In genomic region chr4:26719954-26720552, GRCh38 we compare ENCODE assay signal across 8 cellular contexts.
DNase-seq lines count a peak whose midpoint lies in the region; ATAC-seq and TF ChIP-seq lines count a peak whose summit lies in the region.

No MANE protein-coding gene starts in this region.

- H3K4me1 ChIP-seq in GM23248 (ENCODE audit: insufficient read depth): peaks cover 14% of the 10 kb centered on the region
- H3K4me1 ChIP-seq in RWPE2 (ENCODE audit: insufficient read depth, poor library complexity, severe bottlenecking): peaks cover 8% of the 10 kb centered on the region

- H3K79me2 ChIP-seq in GM23248 (ENCODE audit: insufficient read depth): no peaks in the 10 kb centered on the region

- peak; percentile 94 for TF ChIP-seq CTCF in RWPE2 (IDR thresholded peaks at IDR 0.05; ENCODE audit: poor library complexity, severe bottlenecking)

- DNase-seq in ACHN (peak; percentile 52), GM23248 (peak; percentile 64), RWPE2 (ENCODE audit: low spot score) (no peak), glomerular visceral epithelial cell (ENCODE audit: extremely low spot score) (peak; percentile 33)
- DNase-seq in activated T-helper 1 cell treated with anti-CD3 and anti-CD28 coated beads, Interleukin-12 subunit alpha, Interleukin-12 subunit beta, Interleukin-2, Interleukin-4 antibody, amounts not matched to agents 30 ng/mL and 10 ng/mL and 1 ng/mL, durations not matched to agents 14 hours and 24 hours and 36 hours (ENCODE audit: low spot score): no peak

- H3K9me2 ChIP-seq in GM23248 (ENCODE audit: insufficient read depth): no peaks in the 10 kb centered on the region

- intact Hi-C loops in activated T-helper 1 cell treated with anti-CD3 and anti-CD28 coated beads, Interleukin-12 subunit alpha, Interleukin-12 subunit beta, Interleukin-2, Interleukin-4 antibody, amounts not matched to agents 30 ng/mL and 10 ng/mL and 1 ng/mL, durations not matched to agents 14 hours and 24 hours and 36 hours (cut with micrococcal nuclease): loop anchor here (1.0 to 5.0 kb wide), 6 partner anchors 138 to 732 kb away; partner anchors contain the start of gene TBC1D19

- H2AFZ ChIP-seq in GM23248: no peak overlapping the region

- H3K27ac Mint-ChIP-seq in activated T-helper 1 cell treated with anti-CD3 and anti-CD28 coated beads, Interleukin-12 subunit alpha, Interleukin-12 subunit beta, Interleukin-2, Interleukin-4 antibody, amounts not matched to agents 30 ng/mL and 10 ng/mL and 1 ng/mL, durations not matched to agents 14 hours and 24 hours and 36 hours: no peak overlapping the region

- H3K27me3 ChIP-seq in GM23248 (replicated peaks; ENCODE audit: insufficient read depth): no peaks in the 10 kb centered on the region
- H3K27me3 ChIP-seq in RWPE2 (ENCODE audit: insufficient read depth, poor library complexity, severe bottlenecking): no peaks in the 10 kb centered on the region

- H3K9me3 ChIP-seq in GM23248 (ENCODE audit: low read depth) (no peaks in the 10 kb centered on the region), RWPE2 (ENCODE audit: severe bottlenecking) (no peaks in the 10 kb centered on the region)

- H3K9ac ChIP-seq in GM23248: no peak overlapping the region

- H3K4me3 Mint-ChIP-seq in activated T-helper 1 cell treated with anti-CD3 and anti-CD28 coated beads, Interleukin-12 subunit alpha, Interleukin-12 subunit beta, Interleukin-2, Interleukin-4 antibody, amounts not matched to agents 30 ng/mL and 10 ng/mL and 1 ng/mL, durations not matched to agents 14 hours and 24 hours and 36 hours: no peak overlapping the region

- H3K27me3 Mint-ChIP-seq in activated T-helper 1 cell treated with anti-CD3 and anti-CD28 coated beads, Interleukin-12 subunit alpha, Interleukin-12 subunit beta, Interleukin-2, Interleukin-4 antibody, amounts not matched to agents 30 ng/mL and 10 ng/mL and 1 ng/mL, durations not matched to agents 14 hours and 24 hours and 36 hours (ENCODE audit: insufficient read depth): peaks cover 2% of the 10 kb centered on the region

- H3K4me2 ChIP-seq in GM23248 (ENCODE audit: unreplicated experiment): no peak overlapping the region

- no peaks in the 10 kb centered on the region for H3K4me1 Mint-ChIP-seq in activated T-helper 1 cell treated with anti-CD3 and anti-CD28 coated beads, Interleukin-12 subunit alpha, Interleukin-12 subunit beta, Interleukin-2, Interleukin-4 antibody, amounts not matched to agents 30 ng/mL and 10 ng/mL and 1 ng/mL, durations not matched to agents 14 hours and 24 hours and 36 hours (ENCODE audit: low read depth)

- in situ Hi-C loops in ACHN (cut with HindIII; ENCODE audit: low pct_ligation_motif_present, low pct_unique_long_range_greater_than_20kb, low sequenced_read_pairs): no loop called here
- in situ Hi-C loops in GM23248 (cut with MboI): no loop called here

- no peak overlapping the region for H3K4me3 ChIP-seq in GM23248
- no peak overlapping the region for H3K4me3 ChIP-seq in RWPE2 (ENCODE audit: severe bottlenecking)

- ATAC-seq in RWPE2 (ENCODE audit: low read depth): no peak
- no peak for ATAC-seq in HG03469 (IDR thresholded peaks at IDR 0.05; ENCODE audit: unreplicated experiment)
- ATAC-seq in HG03175 (IDR thresholded peaks at IDR 0.05; ENCODE audit: unreplicated experiment): no peak
- ATAC-seq in HG02642 (IDR thresholded peaks at IDR 0.05; ENCODE audit: poor library complexity, unreplicated experiment): no peak

- H3K36me3 ChIP-seq in GM23248 (ENCODE audit: low read depth) (no peaks in the 10 kb centered on the region), RWPE2 (ENCODE audit: low read depth) (no peaks in the 10 kb centered on the region)

- H4K20me1 ChIP-seq in GM23248 (ENCODE audit: insufficient read depth): no peaks in the 10 kb centered on the region

- no peaks in the 10 kb centered on the region for H3K36me3 Mint-ChIP-seq in activated T-helper 1 cell treated with anti-CD3 and anti-CD28 coated beads, Interleukin-12 subunit alpha, Interleukin-12 subunit beta, Interleukin-2, Interleukin-4 antibody, amounts not matched to agents 30 ng/mL and 10 ng/mL and 1 ng/mL, durations not matched to agents 14 hours and 24 hours and 36 hours (ENCODE audit: low read depth)

- 0 to 6% methylated on average over 1 of the region's 1 CpG for WGBS in GM23248 (ENCODE audit: low coverage in 1 of 2, low lambda C conversion rate in 2 of 2, missing lambda C conversion rate in 2 of 2), 2 experiments

- no peaks in the 10 kb centered on the region for H3K9me3 Mint-ChIP-seq in activated T-helper 1 cell treated with anti-CD3 and anti-CD28 coated beads, Interleukin-12 subunit alpha, Interleukin-12 subunit beta, Interleukin-2, Interleukin-4 antibody, amounts not matched to agents 30 ng/mL and 10 ng/mL and 1 ng/mL, durations not matched to agents 14 hours and 24 hours and 36 hours

- H3F3A ChIP-seq in GM23248 (ENCODE audit: insufficient read depth): no peaks in the 10 kb centered on the region

- H3K27ac ChIP-seq in GM23248: no peak overlapping the region
- H3K27ac ChIP-seq in RWPE2 (ENCODE audit: poor library complexity, severe bottlenecking): no peak overlapping the region

Comparison
In these comparisons a context has a peak if more than half of its experiments do, and no peak if none do; other contexts are left out.
1. DNase-seq: peak in ACHN (single experiment), GM23248 (single experiment) and glomerular visceral epithelial cell (single experiment); none in RWPE2 (single experiment) and activated T-helper 1 cell treated with anti-CD3 and anti-CD28 coated beads, Interleukin-12 subunit alpha, Interleukin-12 subunit beta, Interleukin-2, Interleukin-4 antibody, amounts not matched to agents 30 ng/mL and 10 ng/mL and 1 ng/mL, durations not matched to agents 14 hours and 24 hours and 36 hours (single experiment).